8 cellular contexts compared by ENCODE assay signal in the genomic region with DNA sequence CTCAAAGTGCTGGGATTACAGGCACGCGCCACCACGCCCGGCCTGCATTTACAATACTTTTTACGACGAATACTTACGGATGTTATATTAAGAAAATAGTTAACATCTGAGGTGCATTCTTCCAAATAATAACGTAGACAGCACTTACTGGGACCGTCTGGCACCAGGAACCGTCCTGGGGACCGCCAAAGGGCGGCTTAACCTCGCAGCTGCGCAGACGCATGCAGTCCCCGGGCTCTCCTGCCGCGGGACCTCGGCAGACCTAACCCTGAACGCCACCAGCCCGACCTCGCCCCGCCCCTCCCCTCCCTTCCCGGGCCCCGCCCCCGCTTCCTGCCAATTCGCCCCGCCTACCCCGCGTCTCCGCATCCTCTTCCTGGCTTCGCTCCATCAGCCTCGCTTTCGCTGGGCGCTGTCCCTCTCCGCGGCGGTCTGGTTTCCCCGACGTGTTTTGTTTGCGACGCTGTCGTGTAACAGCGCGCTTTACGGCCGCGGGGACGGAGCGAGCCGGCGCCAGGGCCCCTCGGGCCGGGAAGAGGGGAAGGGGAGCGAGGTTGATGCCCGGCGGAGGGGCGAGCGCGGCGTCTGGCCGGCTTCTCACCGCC. TPM values are rescaled to one million over a fixed set of nuclear protein-coding genes. Genes with fewer than 3 reads are reported as not detected.
DNase-seq lines count a peak whose midpoint lies in the region; ATAC-seq and TF ChIP-seq lines count a peak whose summit lies in the region.

A gene (plus strand): TSS at position 479 of the 605 bp plus-strand sequence. CDS start 79 bp downstream, at position 558.

- H3K36me3 Mint-ChIP-seq in WTC11: peaks cover 9% of the 10 kb centered on the region

- H3K9me3 Mint-ChIP-seq in WTC11: peaks cover 9% of the 10 kb centered on the region; the same call in 1 of the 2 replicates

- H3K27ac ChIP-seq in AG04450 (ENCODE audit: low read depth, low read length): peak within 1 kb of the TSS; percentile 75

- peak within 1 kb of the TSS; percentile 96 for H3K27ac Mint-ChIP-seq in WTC11

- H3K4me3 ChIP-seq in AG04450 (ENCODE audit: low read depth, low read length) (peak within 1 kb of the TSS; percentile 89), cardiac fibroblast (replicated peaks in 1 of 2; ENCODE audit: low read depth in 2 of 2, low read length in 2 of 2) (peak within 1 kb of the TSS; percentile 93 to 97)

- peaks cover 54% of the 10 kb centered on the region for H3K4me1 Mint-ChIP-seq in WTC11

- no peak for TF ChIP-seq CTCF in AG04450 (IDR thresholded peaks at IDR 0.05; ENCODE audit: low read depth, low read length)
- TF ChIP-seq CTCF in WTC11 (IDR thresholded peaks at IDR 0.05): no peak
- no peak for TF ChIP-seq CTCF in cardiac fibroblast (IDR thresholded peaks at IDR 0.05; ENCODE audit: low read depth, low read length)

- CTCF ChIA-PET in AG04450 (lab: Charles Lee) (interaction anchor here (0.9 to 3.1 kb wide), 6 partner anchors 12 to 522 kb away, joined by 3 to 7 read pairs (median 4); no protein-coding TSS in a partner anchor), WTC11 (lab: Charles Lee) (interaction anchor here (0.8 to 3.4 kb wide), 13 partner anchors 12 to 646 kb away, joined by 3 to 32 read pairs (median 5); a partner anchor contains a TSS)

- peak within 1 kb of the TSS; percentile 99 for H3K4me3 Mint-ChIP-seq in WTC11

- no peaks in the 10 kb centered on the region for H3K27me3 ChIP-seq in AG04450 (ENCODE audit: control insufficient read depth, insufficient read depth, low read length)

- no peaks in the 10 kb centered on the region for H3K9me3 ChIP-seq in AG04450 (ENCODE audit: control insufficient read depth, insufficient read depth, low read length)

- ATAC-seq in GM18909 (IDR thresholded peaks at IDR 0.05; ENCODE audit: poor library complexity, unreplicated experiment): peak; percentile 90
- peak; percentile 87 for ATAC-seq in HG03175 (IDR thresholded peaks at IDR 0.05; ENCODE audit: unreplicated experiment)
- peak; percentile 84 for ATAC-seq in WTC11

- DNase-seq in AG04450 (ENCODE audit: low read depth, low spot score) (peak; percentile 96), NCI-H226 (peak; percentile 98), WTC11 (ENCODE audit: low spot score) (peak; percentile 99), cardiac fibroblast (ENCODE audit: low read depth in 2 of 2) (peak; percentile 99), inferior parietal cortex (ENCODE audit: extremely low spot score) (peak; percentile 97)
- peak; percentile 98 to 99 for DNase-seq in stimulated activated CD4-positive, alpha-beta T cell treated with anti-CD3 and anti-CD28 coated beads, Interleukin-12 subunit alpha, Interleukin-12 subunit beta, amount 100 ng/mL, for 24 hours (ENCODE audit: low read depth in 2 of 2)

- POLR2A ChIA-PET in AG04450 (lab: Yijun Ruan, JAX) (interaction anchor here (1.3 kb wide), 1 partner anchor 249 kb away, joined by 3 read pairs; no protein-coding TSS in a partner anchor), WTC11 (lab: Charles Lee) (interaction anchor here (0.8 to 1.3 kb wide), 2 partner anchors 12 to 244 kb away, joined by 3 read pairs; no protein-coding TSS in a partner anchor)

- H3K27me3 Mint-ChIP-seq in WTC11 (ENCODE audit: low read depth): no peaks in the 10 kb centered on the region

TF ChIP-seq in WTC11, 78 proteins besides CTCF, POLR2A, EP300 and RAD21 (continues in another document):
- TF ChIP-seq ZNF138 (CRISPR knock-in tag; conservative IDR thresholded peaks at IDR 0.05) (0 out of 2 replicates have a peak, but pooled peaks have one; percentile 57), TEAD4 (CRISPR knock-in tag; IDR thresholded peaks at IDR 0.05) (0 out of 2 replicates have a peak, but pooled peaks have one; percentile 0), FOXK1 (CRISPR knock-in tag; IDR thresholded peaks at IDR 0.05) (peak; percentile 97), GABPB1 (CRISPR knock-in tag; IDR thresholded peaks at IDR 0.05) (peak; percentile 60; the same call in 1 of the 2 replicates), ZNF121 (CRISPR knock-in tag; IDR thresholded peaks at IDR 0.05) (0 out of 2 replicates have a peak, but pooled peaks have one; percentile 5), ZNF219 (CRISPR knock-in tag; IDR thresholded peaks at IDR 0.05; ENCODE audit: borderline replicate concordance) (no peak), TEAD1 (CRISPR knock-in tag; IDR thresholded peaks at IDR 0.05) (0 out of 2 replicates have a peak, but pooled peaks have one; percentile 8), SP1 (CRISPR knock-in tag; conservative IDR thresholded peaks at IDR 0.05) (peak; percentile 78), OVOL2 (CRISPR knock-in tag; IDR thresholded peaks at IDR 0.05; ENCODE audit: borderline replicate concordance) (no peak; the same call in 1 of the 2 replicates), FOXP1 (CRISPR knock-in tag; IDR thresholded peaks at IDR 0.05; ENCODE audit: borderline replicate concordance) (peak; percentile 60; the same call in 1 of the 2 replicates), ZNF263 (CRISPR knock-in tag; IDR thresholded peaks at IDR 0.05; ENCODE audit: low read depth) (no peak), CREM (CRISPR knock-in tag; IDR thresholded peaks at IDR 0.05) (peak; percentile 32; the same call in 1 of the 2 replicates), ZBTB21 (CRISPR knock-in tag; IDR thresholded peaks at IDR 0.05; ENCODE audit: borderline replicate concordance) (peak; percentile 77; the same call in 1 of the 2 replicates), SMAD3 (CRISPR knock-in tag; IDR thresholded peaks at IDR 0.05; ENCODE audit: borderline replicate concordance) (0 out of 2 replicates have a peak, but pooled peaks have one; percentile 7), ETV6 (CRISPR knock-in tag; IDR thresholded peaks at IDR 0.05) (peak; percentile 73; the same call in 1 of the 2 replicates)
- TF ChIP-seq, protein P1, sequence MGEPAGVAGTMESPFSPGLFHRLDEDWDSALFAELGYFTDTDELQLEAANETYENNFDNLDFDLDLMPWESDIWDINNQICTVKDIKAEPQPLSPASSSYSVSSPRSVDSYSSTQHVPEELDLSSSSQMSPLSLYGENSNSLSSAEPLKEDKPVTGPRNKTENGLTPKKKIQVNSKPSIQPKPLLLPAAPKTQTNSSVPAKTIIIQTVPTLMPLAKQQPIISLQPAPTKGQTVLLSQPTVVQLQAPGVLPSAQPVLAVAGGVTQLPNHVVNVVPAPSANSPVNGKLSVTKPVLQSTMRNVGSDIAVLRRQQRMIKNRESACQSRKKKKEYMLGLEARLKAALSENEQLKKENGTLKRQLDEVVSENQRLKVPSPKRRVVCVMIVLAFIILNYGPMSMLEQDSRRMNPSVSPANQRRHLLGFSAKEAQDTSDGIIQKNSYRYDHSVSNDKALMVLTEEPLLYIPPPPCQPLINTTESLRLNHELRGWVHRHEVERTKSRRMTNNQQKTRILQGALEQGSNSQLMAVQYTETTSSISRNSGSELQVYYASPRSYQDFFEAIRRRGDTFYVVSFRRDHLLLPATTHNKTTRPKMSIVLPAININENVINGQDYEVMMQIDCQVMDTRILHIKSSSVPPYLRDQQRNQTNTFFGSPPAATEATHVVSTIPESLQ (CRISPR knock-in tag; IDR thresholded peaks at IDR 0.05): no peak
- TF ChIP-seq, protein P2, sequence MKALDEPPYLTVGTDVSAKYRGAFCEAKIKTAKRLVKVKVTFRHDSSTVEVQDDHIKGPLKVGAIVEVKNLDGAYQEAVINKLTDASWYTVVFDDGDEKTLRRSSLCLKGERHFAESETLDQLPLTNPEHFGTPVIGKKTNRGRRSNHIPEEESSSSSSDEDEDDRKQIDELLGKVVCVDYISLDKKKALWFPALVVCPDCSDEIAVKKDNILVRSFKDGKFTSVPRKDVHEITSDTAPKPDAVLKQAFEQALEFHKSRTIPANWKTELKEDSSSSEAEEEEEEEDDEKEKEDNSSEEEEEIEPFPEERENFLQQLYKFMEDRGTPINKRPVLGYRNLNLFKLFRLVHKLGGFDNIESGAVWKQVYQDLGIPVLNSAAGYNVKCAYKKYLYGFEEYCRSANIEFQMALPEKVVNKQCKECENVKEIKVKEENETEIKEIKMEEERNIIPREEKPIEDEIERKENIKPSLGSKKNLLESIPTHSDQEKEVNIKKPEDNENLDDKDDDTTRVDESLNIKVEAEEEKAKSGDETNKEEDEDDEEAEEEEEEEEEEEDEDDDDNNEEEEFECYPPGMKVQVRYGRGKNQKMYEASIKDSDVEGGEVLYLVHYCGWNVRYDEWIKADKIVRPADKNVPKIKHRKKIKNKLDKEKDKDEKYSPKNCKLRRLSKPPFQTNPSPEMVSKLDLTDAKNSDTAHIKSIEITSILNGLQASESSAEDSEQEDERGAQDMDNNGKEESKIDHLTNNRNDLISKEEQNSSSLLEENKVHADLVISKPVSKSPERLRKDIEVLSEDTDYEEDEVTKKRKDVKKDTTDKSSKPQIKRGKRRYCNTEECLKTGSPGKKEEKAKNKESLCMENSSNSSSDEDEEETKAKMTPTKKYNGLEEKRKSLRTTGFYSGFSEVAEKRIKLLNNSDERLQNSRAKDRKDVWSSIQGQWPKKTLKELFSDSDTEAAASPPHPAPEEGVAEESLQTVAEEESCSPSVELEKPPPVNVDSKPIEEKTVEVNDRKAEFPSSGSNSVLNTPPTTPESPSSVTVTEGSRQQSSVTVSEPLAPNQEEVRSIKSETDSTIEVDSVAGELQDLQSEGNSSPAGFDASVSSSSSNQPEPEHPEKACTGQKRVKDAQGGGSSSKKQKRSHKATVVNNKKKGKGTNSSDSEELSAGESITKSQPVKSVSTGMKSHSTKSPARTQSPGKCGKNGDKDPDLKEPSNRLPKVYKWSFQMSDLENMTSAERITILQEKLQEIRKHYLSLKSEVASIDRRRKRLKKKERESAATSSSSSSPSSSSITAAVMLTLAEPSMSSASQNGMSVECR (CRISPR knock-in tag; IDR thresholded peaks at IDR 0.05; ENCODE audit: borderline replicate concordance): peak; percentile 43; the same call in 1 of the 2 replicates
- TF ChIP-seq, protein P3, sequence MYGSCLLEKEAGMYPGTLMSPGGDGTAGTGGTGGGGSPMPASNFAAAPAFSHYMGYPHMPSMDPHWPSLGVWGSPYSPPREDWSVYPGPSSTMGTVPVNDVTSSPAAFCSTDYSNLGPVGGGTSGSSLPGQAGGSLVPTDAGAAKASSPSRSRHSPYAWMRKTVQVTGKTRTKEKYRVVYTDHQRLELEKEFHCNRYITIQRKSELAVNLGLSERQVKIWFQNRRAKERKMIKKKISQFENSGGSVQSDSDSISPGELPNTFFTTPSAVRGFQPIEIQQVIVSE (CRISPR knock-in tag; IDR thresholded peaks at IDR 0.05; ENCODE audit: borderline replicate concordance): no peak
- TF ChIP-seq, protein P4, sequence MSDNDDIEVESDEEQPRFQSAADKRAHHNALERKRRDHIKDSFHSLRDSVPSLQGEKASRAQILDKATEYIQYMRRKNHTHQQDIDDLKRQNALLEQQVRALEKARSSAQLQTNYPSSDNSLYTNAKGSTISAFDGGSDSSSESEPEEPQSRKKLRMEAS (CRISPR knock-in tag; IDR thresholded peaks at IDR 0.05): peak; percentile 7; the same call in 1 of the 2 replicates

RNA-seq across cellular contexts. Expression of the gene that starts here (rescaled TPM):
- 66.8 and 68.5 TPM in 2 replicates for polyA plus RNA-seq in AG04450 (2011; rRNA removed)
- 41.6 and 49.0 TPM in 2 replicates for polyA minus RNA-seq in AG04450 (2011; rRNA and poly(A)+ RNA removed)
- total RNA-seq in WTC11 (2021): 47.4 to 54.0 TPM (median 48.9 TPM) in 3 replicates

Comparison
In these comparisons a context has a peak if more than half of its experiments do, and no peak if none do; other contexts are left out.
1. Peak in every context shown above with its lines: DNase-seq, ATAC-seq, H3K4me3 ChIP-seq and H3K27ac ChIP-seq.